In genomic region chr19:18157465-18158063, GRCh38 we compare ENCODE assay signal across 8 cellular contexts. TPM values are rescaled to one million over a fixed set of nuclear protein-coding genes. Genes with fewer than 3 reads are reported as not detected.
DNase-seq lines count a peak whose midpoint lies in the region; ATAC-seq, FAIRE-seq and TF ChIP-seq lines count a peak whose summit lies in the region.

No MANE protein-coding gene starts in this region.

- ATAC-seq in A549 (no peak), GM12878 (no peak), GM21723 (IDR thresholded peaks at IDR 0.05; ENCODE audit: unreplicated experiment) (no peak)

- TF ChIP-seq EP300 in A549 (IDR thresholded peaks at IDR 0.05) (no peak), GM12878 (IDR thresholded peaks at IDR 0.05; ENCODE audit: borderline replicate concordance in 1 of 2, control insufficient read depth in 1 of 2, low read depth in 2 of 2, low read length in 2 of 2) (no peak)

- H3K9ac ChIP-seq in GM12878 (ENCODE audit: control insufficient read depth, insufficient read depth, low read length) = no peak overlapping the region

- CTCF ChIA-PET in A549 (lab: Yijun Ruan, JAX) = no interaction called here
- CTCF ChIA-PET in GM12878 (lab: Yijun Ruan, JAX) = interaction anchor here (0.6 to 1.5 kb wide), 3 partner anchors 11 to 93 kb away, joined by 3 to 8 read pairs (median 3); no protein-coding TSS in a partner anchor
- CTCF ChIA-PET in CD8-positive, alpha-beta memory T cell (lab: Charles Lee) = interaction anchor here (0.7 to 0.9 kb wide), 2 partner anchors 23 to 44 kb away, joined by 3 read pairs; no protein-coding TSS in a partner anchor

- 68% methylated on average over 14 of the region's 18 CpGs for WGBS in A549 (ENCODE audit: missing lambda C conversion rate)
- 75% methylated on average over 16 of the region's 18 CpGs for WGBS in GM12878 (ENCODE audit: insufficient coverage, insufficient replicate concordance, low lambda C conversion rate, missing lambda C conversion rate)

- POLR2A ChIA-PET in A549 (lab: Yijun Ruan, JAX) (no interaction called here), GM12878 (lab: Charles Lee) (no interaction called here)
- POLR2A ChIA-PET in CD8-positive, alpha-beta memory T cell (lab: Charles Lee) = interaction anchor here (0.6 kb wide), 1 partner anchor 9 kb away, joined by 8 read pairs; no protein-coding TSS in a partner anchor

- RAD21 ChIA-PET in GM12878 (lab: Charles Lee; ENCODE audit: unreplicated experiment) = interaction anchor here (0.6 to 0.9 kb wide), 2 partner anchors 99 to 171 kb away, joined by 3 to 4 read pairs; no protein-coding TSS in a partner anchor

- H3K4me3 ChIP-seq in A549 (no peak overlapping the region), GM12878 (no peak overlapping the region)
- H3K4me3 ChIP-seq in CD8-positive, alpha-beta memory T cell (ENCODE audit: low read length) = no peak overlapping the region

- in situ Hi-C loops in GM12878 (cut with MboI) = no loop called here

- no peak overlapping the region for H3K27ac Mint-ChIP-seq in CD8-positive, alpha-beta memory T cell
- no peak overlapping the region for H3K27ac Mint-ChIP-seq in CD14-positive monocyte

- H3K9me3 Mint-ChIP-seq in CD8-positive, alpha-beta memory T cell = no peaks in the 10 kb centered on the region
- H3K9me3 Mint-ChIP-seq in CD14-positive monocyte = no peaks in the 10 kb centered on the region

- H3K4me1 Mint-ChIP-seq in CD8-positive, alpha-beta memory T cell = peaks cover 20 to 29% (median 21%) of the 10 kb centered on the region in 3 donors
- peaks cover 34% of the 10 kb centered on the region for H3K4me1 Mint-ChIP-seq in CD14-positive monocyte

- H3K79me2 ChIP-seq in GM12878 (ENCODE audit: control insufficient read depth, insufficient read depth, low read length) = peaks cover 11% of the 10 kb centered on the region

- H3K27me3 Mint-ChIP-seq in CD8-positive, alpha-beta memory T cell = no peaks in the 10 kb centered on the region
- H3K27me3 Mint-ChIP-seq in CD14-positive monocyte (ENCODE audit: low read depth in 3 of 3) = peaks cover 0 to 2% (median 0%) of the 10 kb centered on the region in 3 donors

- TF ChIP-seq POLR2A in A549 (IDR thresholded peaks at IDR 0.05; ENCODE audit: low read length) (no peak), GM12878 (IDR thresholded peaks at IDR 0.05; ENCODE audit: low read depth, low read length) (no peak)

- H2AFZ ChIP-seq in GM12878 (ENCODE audit: control insufficient read depth, low read depth, low read length) = no peak overlapping the region

- SMC1A ChIA-PET in GM12878 (lab: Charles Lee; ENCODE audit: uncharacterized antibody, unreplicated experiment) = no interaction called here

- no peak overlapping the region for H3K4me3 Mint-ChIP-seq in CD8-positive, alpha-beta memory T cell
- no peak overlapping the region for H3K4me3 Mint-ChIP-seq in CD14-positive monocyte

- TF ChIP-seq CTCF in A549 (IDR thresholded peaks at IDR 0.05) (no peak), GM12878 (IDR thresholded peaks at IDR 0.05 in 2 of 3, conservative IDR thresholded peaks at IDR 0.05 in 1 of 3; ENCODE audit: control insufficient read depth in 2 of 3, extremely low read depth in 1 of 3, insufficient read depth in 1 of 3, low read depth in 3 of 3, low read length in 3 of 3) (no peak), CD14-positive monocyte (IDR thresholded peaks at IDR 0.05) (no peak)

- DNase-seq in A549 (ENCODE audit: low read depth in 1 of 2, low spot score in 1 of 2) (no peak), NCI-H2029 (lab: John Stamatoyannopoulos, UW) (peak; percentile 38), GM12878 (ENCODE audit: low read depth, low spot score) (no peak), middle frontal gyrus (ENCODE audit: extremely low spot score, low spot score) (peak; percentile 61), DMS114 treated with DMSO at 0.1 percent for 48 hours (lab: John Stamatoyannopoulos, UW; ENCODE audit: unreplicated experiment) (no peak), CD14-positive monocyte (ENCODE audit: low spot score) (no peak)
- DNase-seq in CD8-positive, alpha-beta memory T cell = no peak

- TSS peak; percentile 56 for BruUV-seq in GM12878 (replicated peaks; lab: Mats Ljungman, UMichigan)

- H3K36me3 ChIP-seq in GM12878 (ENCODE audit: control insufficient read depth in 2 of 2, insufficient read depth in 2 of 2, low read length in 1 of 2) = peaks cover 5 to 6% of the 10 kb centered on the region in 2 experiments; a peak in 3 of 4 replicates
- H3K36me3 ChIP-seq in CD8-positive, alpha-beta memory T cell (ENCODE audit: insufficient read depth, low read length) = no peaks in the 10 kb centered on the region

- intact Hi-C loops in GM12878 (cut with micrococcal nuclease; ENCODE audit: unreplicated experiment) = no loop called here
- intact Hi-C loops in CD14-positive monocyte (cut with micrococcal nuclease) = loop anchor here in 1 of 2 donors (10.0 kb wide), 1 partner anchor 47 kb away; the partner anchor contains the start of gene RAB3A

- H3K27ac ChIP-seq in A549 (peak overlapping the region; percentile 57 to 79; a peak in 4 of 6 replicates), GM12878 (ENCODE audit: control insufficient read depth, insufficient read depth) (no peak overlapping the region)
- H3K27ac ChIP-seq in CD8-positive, alpha-beta memory T cell (ENCODE audit: low read depth, low read length) = no peak overlapping the region

- H3K4me2 ChIP-seq in A549 (peak overlapping the region; percentile 64), GM12878 (ENCODE audit: control insufficient read depth, insufficient read depth) (no peak overlapping the region)

- no peaks in the 10 kb centered on the region for H4K20me1 ChIP-seq in GM12878 (ENCODE audit: control insufficient read depth, insufficient read depth)

- H3K9me3 ChIP-seq in A549 = no peaks in the 10 kb centered on the region
- H3K9me3 ChIP-seq in GM12878 (replicated peaks; ENCODE audit: control insufficient read depth, insufficient read depth, low read length) = no peaks in the 10 kb centered on the region
- H3K9me3 ChIP-seq in CD8-positive, alpha-beta memory T cell (ENCODE audit: low read length) = no peaks in the 10 kb centered on the region

- H3K27me3 ChIP-seq in GM12878 (replicated peaks in 1 of 2; ENCODE audit: control insufficient read depth in 2 of 2, insufficient read depth in 2 of 2, low read length in 1 of 2) = no peaks in the 10 kb centered on the region
- no peaks in the 10 kb centered on the region for H3K27me3 ChIP-seq in CD8-positive, alpha-beta memory T cell (ENCODE audit: insufficient read depth, low read length, poor library complexity, severe bottlenecking)

- H3K36me3 Mint-ChIP-seq in CD8-positive, alpha-beta memory T cell = peaks cover 0 to 14% (median 0%) of the 10 kb centered on the region in 3 donors
- H3K36me3 Mint-ChIP-seq in CD14-positive monocyte = peaks cover 12 to 19% of the 10 kb centered on the region in 2 donors

- TF ChIP-seq RAD21 in A549 (conservative IDR thresholded peaks at IDR 0.05 in 1 of 2, IDR thresholded peaks at IDR 0.05 in 1 of 2) (no peak), GM12878 (IDR thresholded peaks at IDR 0.05; ENCODE audit: insufficient read depth, low read depth, low read length) (no peak)

- H3K4me1 ChIP-seq in A549 (peaks cover 29% of the 10 kb centered on the region), GM12878 (ENCODE audit: control insufficient read depth, insufficient read depth, low read length) (peaks cover 13% of the 10 kb centered on the region)
- peaks cover 23% of the 10 kb centered on the region for H3K4me1 ChIP-seq in CD8-positive, alpha-beta memory T cell (ENCODE audit: insufficient read depth, low read length)

- FAIRE-seq in A549 (lab: Jason Lieb, UNC) (no peak), GM12878 (lab: Jason Lieb, UNC) (no peak)

RNA-seq across cellular contexts. Expression of gene PIK3R2, which starts 4.6 kb away (rescaled TPM):
- polyA plus RNA-seq in A549 (2011; rRNA removed) = 5.3 and 6.7 TPM in 2 replicates
- polyA plus RNA-seq in A549 (2012; cell fraction: cytosol; rRNA removed) = 8.3 and 12.6 TPM in 2 replicates
- polyA plus RNA-seq in A549 (2012; cell fraction: nucleus; rRNA removed) = 13.9 and 20.4 TPM in 2 replicates
- polyA plus RNA-seq in A549 (2017; fragmentation: RNase III; extraction: RNeasy Plus Mini Kit Qiagen cat#74134 plus additional on column Dnase treatment) = 8.3 to 12.4 TPM (median 9.3 TPM) in 3 replicates
- 4.8 and 7.7 TPM in 2 replicates for polyA minus RNA-seq in A549 (2011; rRNA and poly(A)+ RNA removed)
- 11.5 and 13.9 TPM in 2 replicates for total RNA-seq in GM12878 (2013; cell fraction: nucleolus; rRNA removed)
- 6.3 and 8.0 TPM in 2 replicates for total RNA-seq in GM12878 (2014; rRNA removed)
- total RNA-seq in GM12878 (2014; rRNA removed; fragmentation: Illumina TruSeq; extraction: Trizol) = 1.9 and 3.9 TPM in 2 replicates
- 22.6 and 23.3 TPM in 2 replicates for total RNA-seq in GM12878 (2021)
- 4.0 TPM for polyA plus RNA-seq in GM12878 (2011; ENCODE audit: low read depth)
- polyA plus RNA-seq in GM12878 (2011; rRNA removed) = 2.9 and 6.4 TPM in 2 replicates
- 5.3 and 6.3 TPM in 2 replicates for polyA plus RNA-seq in GM12878 (2011; cell fraction: cytosol; rRNA removed)
- polyA plus RNA-seq in GM12878 (2011; cell fraction: nucleus; rRNA removed) = 10.3 and 15.7 TPM in 2 replicates
- 6.4 and 8.5 TPM in 2 replicates for polyA plus RNA-seq in GM12878 (2012)
- 0.73 and 3.4 TPM in 2 replicates for polyA plus RNA-seq in GM12878 (2014; fragmentation: Illumina TruSeq; extraction: Trizol)
- under 1 TPM; 0.26 to 0.75 TPM for polyA plus RNA-seq in GM12878 (2014; fragmentation: Nextera tagmentation; extraction: Ambion mirVana)
- 5.2 and 5.8 TPM in 2 replicates for polyA plus RNA-seq in GM12878 (2014; rRNA removed)
- polyA plus RNA-seq in GM12878 (2016; fragmentation: Nextera tagmentation; extraction: Ambion mirVana) = 1 to 10 TPM; 1.1 TPM
- polyA minus RNA-seq in GM12878 (2011; rRNA and poly(A)+ RNA removed) = 6.4 and 9.5 TPM in 2 replicates
- polyA minus RNA-seq in GM12878 (2011; cell fraction: cytosol; rRNA and poly(A)+ RNA removed) = 2.9 and 8.8 TPM in 2 replicates
- polyA minus RNA-seq in GM12878 (2011; cell fraction: nucleus; rRNA and poly(A)+ RNA removed) = 2.1 and 3.8 TPM in 2 replicates
- total RNA-seq in CD8-positive, alpha-beta memory T cell = 10 to 100 TPM; 17.7 to 17.9 TPM
- 5.7 TPM for polyA plus RNA-seq in CD8-positive, alpha-beta memory T cell
- 1 to 10 TPM in 1 of 2 donors, under 1 TPM in 1; 0.99 to 2.0 TPM for polyA plus RNA-seq in CD14-positive monocyte

RNA-seq across cellular contexts. Expression of gene IFI30, which starts 16.0 kb away (rescaled TPM):
- polyA plus RNA-seq in A549 (2011; rRNA removed) (11.2 and 12.3 TPM in 2 replicates), A549 (2017; fragmentation: RNase III; extraction: RNeasy Plus Mini Kit Qiagen cat#74134 plus additional on column Dnase treatment) (13.5 to 19.8 TPM (median 16.8 TPM) in 3 replicates), GM12878 (2011; rRNA removed) (232 and 365 TPM in 2 replicates), GM12878 (2014; fragmentation: Illumina TruSeq; extraction: Trizol) (147 and 257 TPM in 2 replicates), GM12878 (2014; fragmentation: Nextera tagmentation; extraction: Ambion mirVana) (1,000 to 10,000 TPM; 1,054 to 1,112 TPM), GM12878 (2014; rRNA removed) (492 and 678 TPM in 2 replicates), GM12878 (2016; fragmentation: Nextera tagmentation; extraction: Ambion mirVana) (100 to 1,000 TPM; 445 to 456 TPM), CD14-positive monocyte (1,000 to 10,000 TPM; 4,550 to 6,022 TPM)
- 18.6 and 19.4 TPM in 2 replicates for polyA plus RNA-seq in A549 (2012; cell fraction: cytosol; rRNA removed)
- polyA plus RNA-seq in A549 (2012; cell fraction: nucleus; rRNA removed) = 25.4 and 27.4 TPM in 2 replicates
- polyA minus RNA-seq in A549 (2011; rRNA and poly(A)+ RNA removed) = 11.9 and 12.8 TPM in 2 replicates
- total RNA-seq in GM12878 (2013; cell fraction: nucleolus; rRNA removed) = 168 and 207 TPM in 2 replicates
- total RNA-seq in GM12878 (2014; rRNA removed) (747 and 845 TPM in 2 replicates), GM12878 (2014; rRNA removed; fragmentation: Illumina TruSeq; extraction: Trizol) (221 and 225 TPM in 2 replicates), GM12878 (2021) (301 and 314 TPM in 2 replicates)
- 218 TPM for polyA plus RNA-seq in GM12878 (2011; ENCODE audit: low read depth)
- polyA plus RNA-seq in GM12878 (2011; cell fraction: cytosol; rRNA removed) = 606 and 650 TPM in 2 replicates
- polyA plus RNA-seq in GM12878 (2011; cell fraction: nucleus; rRNA removed) = 189 and 350 TPM in 2 replicates
- 260 and 337 TPM in 2 replicates for polyA plus RNA-seq in GM12878 (2012)
- 327 and 421 TPM in 2 replicates for polyA minus RNA-seq in GM12878 (2011; rRNA and poly(A)+ RNA removed)
- polyA minus RNA-seq in GM12878 (2011; cell fraction: cytosol; rRNA and poly(A)+ RNA removed) = 126 and 162 TPM in 2 replicates
- polyA minus RNA-seq in GM12878 (2011; cell fraction: nucleus; rRNA and poly(A)+ RNA removed) = 67.9 and 87.0 TPM in 2 replicates
- 10 to 100 TPM; 33.3 to 34.5 TPM for total RNA-seq in CD8-positive, alpha-beta memory T cell
- 10.9 TPM for polyA plus RNA-seq in CD8-positive, alpha-beta memory T cell

RNA-seq across cellular contexts. Expression of gene MPV17L2, which starts 35.5 kb away (rescaled TPM):
- polyA plus RNA-seq in A549 (2011; rRNA removed) (8.3 and 11.4 TPM in 2 replicates), A549 (2017; fragmentation: RNase III; extraction: RNeasy Plus Mini Kit Qiagen cat#74134 plus additional on column Dnase treatment) (12.2 to 13.9 TPM (median 12.3 TPM) in 3 replicates), GM12878 (2011; rRNA removed) (7.1 and 17.1 TPM in 2 replicates), GM12878 (2014; fragmentation: Illumina TruSeq; extraction: Trizol) (10.4 and 25.9 TPM in 2 replicates), GM12878 (2014; fragmentation: Nextera tagmentation; extraction: Ambion mirVana) (1 to 10 TPM; 5.1 to 7.7 TPM), GM12878 (2014; rRNA removed) (39.4 and 44.5 TPM in 2 replicates), GM12878 (2016; fragmentation: Nextera tagmentation; extraction: Ambion mirVana) (10 to 100 TPM; 46.2 to 57.2 TPM), CD14-positive monocyte (10 to 100 TPM; 14.3 to 15.0 TPM)
- 21.3 and 27.1 TPM in 2 replicates for polyA plus RNA-seq in A549 (2012; cell fraction: cytosol; rRNA removed)
- polyA plus RNA-seq in A549 (2012; cell fraction: nucleus; rRNA removed) = 11.6 and 15.3 TPM in 2 replicates
- 11.7 and 13.5 TPM in 2 replicates for polyA minus RNA-seq in A549 (2011; rRNA and poly(A)+ RNA removed)
- total RNA-seq in GM12878 (2013; cell fraction: nucleolus; rRNA removed) = 3.3 and 7.4 TPM in 2 replicates
- total RNA-seq in GM12878 (2014; rRNA removed) (26.7 and 32.0 TPM in 2 replicates), GM12878 (2014; rRNA removed; fragmentation: Illumina TruSeq; extraction: Trizol) (13.6 and 15.4 TPM in 2 replicates), GM12878 (2021) (17.9 and 19.9 TPM in 2 replicates)
- 3.9 TPM for polyA plus RNA-seq in GM12878 (2011; ENCODE audit: low read depth)
- polyA plus RNA-seq in GM12878 (2011; cell fraction: cytosol; rRNA removed) = 23.4 and 34.7 TPM in 2 replicates
- polyA plus RNA-seq in GM12878 (2011; cell fraction: nucleus; rRNA removed) = 12.4 and 16.0 TPM in 2 replicates
- polyA plus RNA-seq in GM12878 (2012) = 8.3 and 8.4 TPM in 2 replicates
- 16.2 and 19.9 TPM in 2 replicates for polyA minus RNA-seq in GM12878 (2011; rRNA and poly(A)+ RNA removed)
- polyA minus RNA-seq in GM12878 (2011; cell fraction: cytosol; rRNA and poly(A)+ RNA removed) = 6.1 and 7.6 TPM in 2 replicates
- polyA minus RNA-seq in GM12878 (2011; cell fraction: nucleus; rRNA and poly(A)+ RNA removed) = 2.9 and 7.6 TPM in 2 replicates
- total RNA-seq in CD8-positive, alpha-beta memory T cell = 10 to 100 TPM; 24.2 to 24.6 TPM
- 12.6 TPM for polyA plus RNA-seq in CD8-positive, alpha-beta memory T cell

RNA-seq across cellular contexts. Expression of gene RAB3A, which starts 46.3 kb away (rescaled TPM):
- polyA plus RNA-seq in A549 (2011; rRNA removed) = 0.39 and 1.0 TPM in 2 replicates
- 1.8 and 2.2 TPM in 2 replicates for polyA plus RNA-seq in A549 (2012; cell fraction: cytosol; rRNA removed)
- polyA plus RNA-seq in A549 (2012; cell fraction: nucleus; rRNA removed) = 1.5 and 2.9 TPM in 2 replicates
- 1.0 to 1.6 TPM (median 1.4 TPM) in 3 replicates for polyA plus RNA-seq in A549 (2017; fragmentation: RNase III; extraction: RNeasy Plus Mini Kit Qiagen cat#74134 plus additional on column Dnase treatment)
- polyA minus RNA-seq in A549 (2011; rRNA and poly(A)+ RNA removed) = 4.0 and 4.3 TPM in 2 replicates
- total RNA-seq in GM12878 (2013; cell fraction: nucleolus; rRNA removed) = 9.4 and 18.2 TPM in 2 replicates
- total RNA-seq in GM12878 (2014; rRNA removed) = 0.98 and 1.2 TPM in 2 replicates
- total RNA-seq in GM12878 (2014; rRNA removed; fragmentation: Illumina TruSeq; extraction: Trizol) = 0.51 and 0.67 TPM in 2 replicates
- total RNA-seq in GM12878 (2021) = 2.9 and 3.5 TPM in 2 replicates
- polyA plus RNA-seq in GM12878 (2011; ENCODE audit: low read depth) = 0.73 TPM
- 1.3 and 2.8 TPM in 2 replicates for polyA plus RNA-seq in GM12878 (2011; rRNA removed)
- 3.9 and 4.9 TPM in 2 replicates for polyA plus RNA-seq in GM12878 (2011; cell fraction: cytosol; rRNA removed)
- polyA plus RNA-seq in GM12878 (2011; cell fraction: nucleus; rRNA removed) = 9.4 and 10.2 TPM in 2 replicates
- polyA plus RNA-seq in GM12878 (2012) = 1.5 and 3.5 TPM in 2 replicates
- 0.54 and 1.1 TPM in 2 replicates for polyA plus RNA-seq in GM12878 (2014; fragmentation: Illumina TruSeq; extraction: Trizol)
- polyA plus RNA-seq in GM12878 (2014; fragmentation: Nextera tagmentation; extraction: Ambion mirVana) = under 1 TPM in 1 of 2 experiments, not detected in 1; 0.07 TPM
- 1.0 and 2.5 TPM in 2 replicates for polyA plus RNA-seq in GM12878 (2014; rRNA removed)
- polyA plus RNA-seq in GM12878 (2016; fragmentation: Nextera tagmentation; extraction: Ambion mirVana) = 1 to 10 TPM; 1.6 to 2.0 TPM
- polyA minus RNA-seq in GM12878 (2011; rRNA and poly(A)+ RNA removed) = 13.7 and 23.1 TPM in 2 replicates
- 3.7 and 6.1 TPM in 2 replicates for polyA minus RNA-seq in GM12878 (2011; cell fraction: cytosol; rRNA and poly(A)+ RNA removed)
- polyA minus RNA-seq in GM12878 (2011; cell fraction: nucleus; rRNA and poly(A)+ RNA removed) = 8.9 and 16.6 TPM in 2 replicates
- 1 to 10 TPM; 2.9 to 3.8 TPM for total RNA-seq in CD8-positive, alpha-beta memory T cell
- polyA plus RNA-seq in CD8-positive, alpha-beta memory T cell = 0.59 TPM
- under 1 TPM; 0.55 to 0.56 TPM for polyA plus RNA-seq in CD14-positive monocyte

RNA-seq across cellular contexts. Expression of gene MAST3, which starts 60.0 kb away (rescaled TPM):
- polyA plus RNA-seq in A549 (2011; rRNA removed) (1.3 and 1.9 TPM in 2 replicates), A549 (2017; fragmentation: RNase III; extraction: RNeasy Plus Mini Kit Qiagen cat#74134 plus additional on column Dnase treatment) (2.0 to 2.5 TPM (median 2.0 TPM) in 3 replicates), GM12878 (2011; rRNA removed) (1.9 and 4.5 TPM in 2 replicates), GM12878 (2014; fragmentation: Illumina TruSeq; extraction: Trizol) (2.8 and 5.3 TPM in 2 replicates), GM12878 (2014; fragmentation: Nextera tagmentation; extraction: Ambion mirVana) (1 to 10 TPM; 3.5 to 8.5 TPM), GM12878 (2014; rRNA removed) (9.7 and 11.8 TPM in 2 replicates), GM12878 (2016; fragmentation: Nextera tagmentation; extraction: Ambion mirVana) (10 to 100 TPM in 1 of 2 experiments, 1 to 10 TPM in 1; 9.7 to 10.5 TPM), CD14-positive monocyte (10 to 100 TPM in 1 of 2 donors, 1 to 10 TPM in 1; 6.8 to 12.4 TPM)
- 1.7 and 2.2 TPM in 2 replicates for polyA plus RNA-seq in A549 (2012; cell fraction: cytosol; rRNA removed)
- polyA plus RNA-seq in A549 (2012; cell fraction: nucleus; rRNA removed) = 6.2 TPM in 2 replicates
- polyA minus RNA-seq in A549 (2011; rRNA and poly(A)+ RNA removed) = 3.4 and 3.5 TPM in 2 replicates
- total RNA-seq in GM12878 (2013; cell fraction: nucleolus; rRNA removed) = 26.5 and 29.4 TPM in 2 replicates
- total RNA-seq in GM12878 (2014; rRNA removed) (6.1 and 6.4 TPM in 2 replicates), GM12878 (2014; rRNA removed; fragmentation: Illumina TruSeq; extraction: Trizol) (2.7 and 3.0 TPM in 2 replicates), GM12878 (2021) (21.5 and 22.2 TPM in 2 replicates)
- polyA plus RNA-seq in GM12878 (2011; ENCODE audit: low read depth) = 4.8 TPM
- 5.0 and 5.8 TPM in 2 replicates for polyA plus RNA-seq in GM12878 (2011; cell fraction: cytosol; rRNA removed)
- polyA plus RNA-seq in GM12878 (2011; cell fraction: nucleus; rRNA removed) = 22.0 and 27.3 TPM in 2 replicates
- polyA plus RNA-seq in GM12878 (2012) = 9.5 and 13.3 TPM in 2 replicates
- polyA minus RNA-seq in GM12878 (2011; rRNA and poly(A)+ RNA removed) = 6.1 and 10.3 TPM in 2 replicates
- polyA minus RNA-seq in GM12878 (2011; cell fraction: cytosol; rRNA and poly(A)+ RNA removed) = 7.2 and 7.9 TPM in 2 replicates
- 9.4 and 12.9 TPM in 2 replicates for polyA minus RNA-seq in GM12878 (2011; cell fraction: nucleus; rRNA and poly(A)+ RNA removed)
- 10 to 100 TPM; 15.0 to 15.9 TPM for total RNA-seq in CD8-positive, alpha-beta memory T cell
- 18.6 TPM for polyA plus RNA-seq in CD8-positive, alpha-beta memory T cell

Comparison
In these comparisons a context has a peak if more than half of its experiments do, and no peak if none do; other contexts are left out.
1. DNase-seq: peak in NCI-H2029 (single experiment) and middle frontal gyrus (single experiment); none in A549 (0 of 2), GM12878 (single experiment), DMS114 treated with DMSO at 0.1 percent for 48 hours (single experiment), CD8-positive, alpha-beta memory T cell (0 of 5) and CD14-positive monocyte (single experiment).
2. H3K27ac ChIP-seq: peak in A549 (2 of 2); none in GM12878 (single experiment) and CD8-positive, alpha-beta memory T cell (single experiment).
3. RNA of gene IFI30, which starts 16.0 kb away (polyA plus RNA-seq): 4,550 to 6,022 TPM in CD14-positive monocyte and 147 to 1,112 TPM in GM12878; 11.2 to 27.4 TPM in A549 and 10.9 TPM in CD8-positive, alpha-beta memory T cell (single experiment); every median in the first group is over 4 times any median in the second.